Comparison of ENCODE assay signal across 2 cellular contexts in the genomic region with DNA sequence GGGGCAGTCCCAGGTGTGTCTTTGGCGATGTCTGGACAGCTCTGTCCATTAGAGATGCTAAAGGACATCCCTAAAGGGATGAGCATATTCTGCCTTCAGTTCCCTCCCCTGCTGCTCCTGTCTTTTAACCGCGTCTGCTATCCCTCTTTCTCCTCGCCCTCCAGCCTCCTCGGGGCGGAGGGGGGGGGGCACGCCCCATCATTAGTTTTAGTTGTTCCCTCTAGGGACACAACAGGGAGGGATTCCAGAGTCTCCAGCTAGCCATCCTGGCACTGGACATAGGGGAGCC.
TF ChIP-seq lines count a peak whose summit lies in the region.

No MANE protein-coding gene starts in this region.

TF ChIP-seq in GM23338, 12 proteins besides CTCF, POLR2A, EP300 and RAD21 (continued from another document):
- TF ChIP-seq, protein P1, sequence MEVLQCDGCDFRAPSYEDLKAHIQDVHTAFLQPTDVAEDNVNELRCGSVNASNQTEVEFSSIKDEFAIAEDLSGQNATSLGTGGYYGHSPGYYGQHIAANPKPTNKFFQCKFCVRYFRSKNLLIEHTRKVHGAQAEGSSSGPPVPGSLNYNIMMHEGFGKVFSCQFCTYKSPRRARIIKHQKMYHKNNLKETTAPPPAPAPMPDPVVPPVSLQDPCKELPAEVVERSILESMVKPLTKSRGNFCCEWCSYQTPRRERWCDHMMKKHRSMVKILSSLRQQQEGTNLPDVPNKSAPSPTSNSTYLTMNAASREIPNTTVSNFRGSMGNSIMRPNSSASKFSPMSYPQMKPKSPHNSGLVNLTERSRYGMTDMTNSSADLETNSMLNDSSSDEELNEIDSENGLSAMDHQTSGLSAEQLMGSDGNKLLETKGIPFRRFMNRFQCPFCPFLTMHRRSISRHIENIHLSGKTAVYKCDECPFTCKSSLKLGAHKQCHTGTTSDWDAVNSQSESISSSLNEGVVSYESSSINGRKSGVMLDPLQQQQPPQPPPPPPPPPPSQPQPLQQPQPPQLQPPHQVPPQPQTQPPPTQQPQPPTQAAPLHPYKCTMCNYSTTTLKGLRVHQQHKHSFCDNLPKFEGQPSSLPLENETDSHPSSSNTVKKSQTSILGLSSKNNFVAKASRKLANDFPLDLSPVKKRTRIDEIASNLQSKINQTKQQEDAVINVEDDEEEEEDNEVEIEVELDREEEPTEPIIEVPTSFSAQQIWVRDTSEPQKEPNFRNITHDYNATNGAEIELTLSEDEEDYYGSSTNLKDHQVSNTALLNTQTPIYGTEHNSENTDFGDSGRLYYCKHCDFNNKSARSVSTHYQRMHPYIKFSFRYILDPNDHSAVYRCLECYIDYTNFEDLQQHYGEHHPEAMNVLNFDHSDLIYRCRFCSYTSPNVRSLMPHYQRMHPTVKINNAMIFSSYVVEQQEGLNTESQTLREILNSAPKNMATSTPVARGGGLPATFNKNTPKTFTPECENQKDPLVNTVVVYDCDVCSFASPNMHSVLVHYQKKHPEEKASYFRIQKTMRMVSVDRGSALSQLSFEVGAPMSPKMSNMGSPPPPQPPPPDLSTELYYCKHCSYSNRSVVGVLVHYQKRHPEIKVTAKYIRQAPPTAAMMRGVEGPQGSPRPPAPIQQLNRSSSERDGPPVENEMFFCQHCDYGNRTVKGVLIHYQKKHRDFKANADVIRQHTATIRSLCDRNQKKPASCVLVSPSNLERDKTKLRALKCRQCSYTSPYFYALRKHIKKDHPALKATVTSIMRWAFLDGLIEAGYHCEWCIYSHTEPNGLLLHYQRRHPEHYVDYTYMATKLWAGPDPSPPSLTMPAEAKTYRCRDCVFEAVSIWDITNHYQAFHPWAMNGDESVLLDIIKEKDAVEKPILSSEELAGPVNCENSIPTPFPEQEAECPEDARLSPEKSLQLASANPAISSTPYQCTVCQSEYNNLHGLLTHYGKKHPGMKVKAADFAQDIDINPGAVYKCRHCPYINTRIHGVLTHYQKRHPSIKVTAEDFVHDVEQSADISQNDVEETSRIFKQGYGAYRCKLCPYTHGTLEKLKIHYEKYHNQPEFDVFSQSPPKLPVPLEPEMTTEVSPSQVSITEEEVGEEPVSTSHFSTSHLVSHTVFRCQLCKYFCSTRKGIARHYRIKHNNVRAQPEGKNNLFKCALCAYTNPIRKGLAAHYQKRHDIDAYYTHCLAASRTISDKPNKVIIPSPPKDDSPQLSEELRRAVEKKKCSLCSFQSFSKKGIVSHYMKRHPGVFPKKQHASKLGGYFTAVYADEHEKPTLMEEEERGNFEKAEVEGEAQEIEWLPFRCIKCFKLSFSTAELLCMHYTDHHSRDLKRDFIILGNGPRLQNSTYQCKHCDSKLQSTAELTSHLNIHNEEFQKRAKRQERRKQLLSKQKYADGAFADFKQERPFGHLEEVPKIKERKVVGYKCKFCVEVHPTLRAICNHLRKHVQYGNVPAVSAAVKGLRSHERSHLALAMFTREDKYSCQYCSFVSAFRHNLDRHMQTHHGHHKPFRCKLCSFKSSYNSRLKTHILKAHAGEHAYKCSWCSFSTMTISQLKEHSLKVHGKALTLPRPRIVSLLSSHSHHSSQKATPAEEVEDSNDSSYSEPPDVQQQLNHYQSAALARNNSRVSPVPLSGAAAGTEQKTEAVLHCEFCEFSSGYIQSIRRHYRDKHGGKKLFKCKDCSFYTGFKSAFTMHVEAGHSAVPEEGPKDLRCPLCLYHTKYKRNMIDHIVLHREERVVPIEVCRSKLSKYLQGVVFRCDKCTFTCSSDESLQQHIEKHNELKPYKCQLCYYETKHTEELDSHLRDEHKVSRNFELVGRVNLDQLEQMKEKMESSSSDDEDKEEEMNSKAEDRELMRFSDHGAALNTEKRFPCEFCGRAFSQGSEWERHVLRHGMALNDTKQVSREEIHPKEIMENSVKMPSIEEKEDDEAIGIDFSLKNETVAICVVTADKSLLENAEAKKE (CRISPR knock-in tag; IDR thresholded peaks at IDR 0.05), result no peak
- TF ChIP-seq, protein P2, sequence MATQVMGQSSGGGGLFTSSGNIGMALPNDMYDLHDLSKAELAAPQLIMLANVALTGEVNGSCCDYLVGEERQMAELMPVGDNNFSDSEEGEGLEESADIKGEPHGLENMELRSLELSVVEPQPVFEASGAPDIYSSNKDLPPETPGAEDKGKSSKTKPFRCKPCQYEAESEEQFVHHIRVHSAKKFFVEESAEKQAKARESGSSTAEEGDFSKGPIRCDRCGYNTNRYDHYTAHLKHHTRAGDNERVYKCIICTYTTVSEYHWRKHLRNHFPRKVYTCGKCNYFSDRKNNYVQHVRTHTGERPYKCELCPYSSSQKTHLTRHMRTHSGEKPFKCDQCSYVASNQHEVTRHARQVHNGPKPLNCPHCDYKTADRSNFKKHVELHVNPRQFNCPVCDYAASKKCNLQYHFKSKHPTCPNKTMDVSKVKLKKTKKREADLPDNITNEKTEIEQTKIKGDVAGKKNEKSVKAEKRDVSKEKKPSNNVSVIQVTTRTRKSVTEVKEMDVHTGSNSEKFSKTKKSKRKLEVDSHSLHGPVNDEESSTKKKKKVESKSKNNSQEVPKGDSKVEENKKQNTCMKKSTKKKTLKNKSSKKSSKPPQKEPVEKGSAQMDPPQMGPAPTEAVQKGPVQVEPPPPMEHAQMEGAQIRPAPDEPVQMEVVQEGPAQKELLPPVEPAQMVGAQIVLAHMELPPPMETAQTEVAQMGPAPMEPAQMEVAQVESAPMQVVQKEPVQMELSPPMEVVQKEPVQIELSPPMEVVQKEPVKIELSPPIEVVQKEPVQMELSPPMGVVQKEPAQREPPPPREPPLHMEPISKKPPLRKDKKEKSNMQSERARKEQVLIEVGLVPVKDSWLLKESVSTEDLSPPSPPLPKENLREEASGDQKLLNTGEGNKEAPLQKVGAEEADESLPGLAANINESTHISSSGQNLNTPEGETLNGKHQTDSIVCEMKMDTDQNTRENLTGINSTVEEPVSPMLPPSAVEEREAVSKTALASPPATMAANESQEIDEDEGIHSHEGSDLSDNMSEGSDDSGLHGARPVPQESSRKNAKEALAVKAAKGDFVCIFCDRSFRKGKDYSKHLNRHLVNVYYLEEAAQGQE (IDR thresholded peaks at IDR 0.05; ENCODE audit: unreplicated experiment), result no peak
- TF ChIP-seq NANOG (IDR thresholded peaks at IDR 0.05; ENCODE audit: borderline replicate concordance) (no peak), ZNF114 (CRISPR knock-in tag; IDR thresholded peaks at IDR 0.05) (no peak)
TF ChIP-seq in GM23338: peak in this region for 0.

TF ChIP-seq in WTC11, 78 proteins besides CTCF, POLR2A, EP300 and RAD21 (continued from another document):
- TF ChIP-seq, protein P3, sequence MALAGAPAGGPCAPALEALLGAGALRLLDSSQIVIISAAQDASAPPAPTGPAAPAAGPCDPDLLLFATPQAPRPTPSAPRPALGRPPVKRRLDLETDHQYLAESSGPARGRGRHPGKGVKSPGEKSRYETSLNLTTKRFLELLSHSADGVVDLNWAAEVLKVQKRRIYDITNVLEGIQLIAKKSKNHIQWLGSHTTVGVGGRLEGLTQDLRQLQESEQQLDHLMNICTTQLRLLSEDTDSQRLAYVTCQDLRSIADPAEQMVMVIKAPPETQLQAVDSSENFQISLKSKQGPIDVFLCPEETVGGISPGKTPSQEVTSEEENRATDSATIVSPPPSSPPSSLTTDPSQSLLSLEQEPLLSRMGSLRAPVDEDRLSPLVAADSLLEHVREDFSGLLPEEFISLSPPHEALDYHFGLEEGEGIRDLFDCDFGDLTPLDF (CRISPR knock-in tag; IDR thresholded peaks at IDR 0.05), result no peak
- TF ChIP-seq, protein P4, sequence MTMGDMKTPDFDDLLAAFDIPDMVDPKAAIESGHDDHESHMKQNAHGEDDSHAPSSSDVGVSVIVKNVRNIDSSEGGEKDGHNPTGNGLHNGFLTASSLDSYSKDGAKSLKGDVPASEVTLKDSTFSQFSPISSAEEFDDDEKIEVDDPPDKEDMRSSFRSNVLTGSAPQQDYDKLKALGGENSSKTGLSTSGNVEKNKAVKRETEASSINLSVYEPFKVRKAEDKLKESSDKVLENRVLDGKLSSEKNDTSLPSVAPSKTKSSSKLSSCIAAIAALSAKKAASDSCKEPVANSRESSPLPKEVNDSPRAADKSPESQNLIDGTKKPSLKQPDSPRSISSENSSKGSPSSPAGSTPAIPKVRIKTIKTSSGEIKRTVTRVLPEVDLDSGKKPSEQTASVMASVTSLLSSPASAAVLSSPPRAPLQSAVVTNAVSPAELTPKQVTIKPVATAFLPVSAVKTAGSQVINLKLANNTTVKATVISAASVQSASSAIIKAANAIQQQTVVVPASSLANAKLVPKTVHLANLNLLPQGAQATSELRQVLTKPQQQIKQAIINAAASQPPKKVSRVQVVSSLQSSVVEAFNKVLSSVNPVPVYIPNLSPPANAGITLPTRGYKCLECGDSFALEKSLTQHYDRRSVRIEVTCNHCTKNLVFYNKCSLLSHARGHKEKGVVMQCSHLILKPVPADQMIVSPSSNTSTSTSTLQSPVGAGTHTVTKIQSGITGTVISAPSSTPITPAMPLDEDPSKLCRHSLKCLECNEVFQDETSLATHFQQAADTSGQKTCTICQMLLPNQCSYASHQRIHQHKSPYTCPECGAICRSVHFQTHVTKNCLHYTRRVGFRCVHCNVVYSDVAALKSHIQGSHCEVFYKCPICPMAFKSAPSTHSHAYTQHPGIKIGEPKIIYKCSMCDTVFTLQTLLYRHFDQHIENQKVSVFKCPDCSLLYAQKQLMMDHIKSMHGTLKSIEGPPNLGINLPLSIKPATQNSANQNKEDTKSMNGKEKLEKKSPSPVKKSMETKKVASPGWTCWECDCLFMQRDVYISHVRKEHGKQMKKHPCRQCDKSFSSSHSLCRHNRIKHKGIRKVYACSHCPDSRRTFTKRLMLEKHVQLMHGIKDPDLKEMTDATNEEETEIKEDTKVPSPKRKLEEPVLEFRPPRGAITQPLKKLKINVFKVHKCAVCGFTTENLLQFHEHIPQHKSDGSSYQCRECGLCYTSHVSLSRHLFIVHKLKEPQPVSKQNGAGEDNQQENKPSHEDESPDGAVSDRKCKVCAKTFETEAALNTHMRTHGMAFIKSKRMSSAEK (CRISPR knock-in tag; IDR thresholded peaks at IDR 0.05; ENCODE audit: borderline replicate concordance), result no peak
- no peak for TF ChIP-seq SMAD4 (CRISPR knock-in tag; IDR thresholded peaks at IDR 0.05)
- TF ChIP-seq, protein P5, sequence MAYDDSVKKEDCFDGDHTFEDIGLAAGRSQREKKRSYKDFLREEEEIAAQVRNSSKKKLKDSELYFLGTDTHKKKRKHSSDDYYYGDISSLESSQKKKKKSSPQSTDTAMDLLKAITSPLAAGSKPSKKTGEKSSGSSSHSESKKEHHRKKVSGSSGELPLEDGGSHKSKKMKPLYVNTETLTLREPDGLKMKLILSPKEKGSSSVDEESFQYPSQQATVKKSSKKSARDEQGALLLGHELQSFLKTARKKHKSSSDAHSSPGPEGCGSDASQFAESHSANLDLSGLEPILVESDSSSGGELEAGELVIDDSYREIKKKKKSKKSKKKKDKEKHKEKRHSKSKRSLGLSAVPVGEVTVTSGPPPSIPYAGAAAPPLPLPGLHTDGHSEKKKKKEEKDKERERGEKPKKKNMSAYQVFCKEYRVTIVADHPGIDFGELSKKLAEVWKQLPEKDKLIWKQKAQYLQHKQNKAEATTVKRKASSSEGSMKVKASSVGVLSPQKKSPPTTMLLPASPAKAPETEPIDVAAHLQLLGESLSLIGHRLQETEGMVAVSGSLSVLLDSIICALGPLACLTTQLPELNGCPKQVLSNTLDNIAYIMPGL (CRISPR knock-in tag; IDR thresholded peaks at IDR 0.05), result no peak
- TF ChIP-seq ZNF317 (CRISPR knock-in tag; IDR thresholded peaks at IDR 0.05; ENCODE audit: borderline replicate concordance, low read depth), result no peak
- TF ChIP-seq CREM (CRISPR knock-in tag; IDR thresholded peaks at IDR 0.05), result no peak
- TF ChIP-seq, protein P6, sequence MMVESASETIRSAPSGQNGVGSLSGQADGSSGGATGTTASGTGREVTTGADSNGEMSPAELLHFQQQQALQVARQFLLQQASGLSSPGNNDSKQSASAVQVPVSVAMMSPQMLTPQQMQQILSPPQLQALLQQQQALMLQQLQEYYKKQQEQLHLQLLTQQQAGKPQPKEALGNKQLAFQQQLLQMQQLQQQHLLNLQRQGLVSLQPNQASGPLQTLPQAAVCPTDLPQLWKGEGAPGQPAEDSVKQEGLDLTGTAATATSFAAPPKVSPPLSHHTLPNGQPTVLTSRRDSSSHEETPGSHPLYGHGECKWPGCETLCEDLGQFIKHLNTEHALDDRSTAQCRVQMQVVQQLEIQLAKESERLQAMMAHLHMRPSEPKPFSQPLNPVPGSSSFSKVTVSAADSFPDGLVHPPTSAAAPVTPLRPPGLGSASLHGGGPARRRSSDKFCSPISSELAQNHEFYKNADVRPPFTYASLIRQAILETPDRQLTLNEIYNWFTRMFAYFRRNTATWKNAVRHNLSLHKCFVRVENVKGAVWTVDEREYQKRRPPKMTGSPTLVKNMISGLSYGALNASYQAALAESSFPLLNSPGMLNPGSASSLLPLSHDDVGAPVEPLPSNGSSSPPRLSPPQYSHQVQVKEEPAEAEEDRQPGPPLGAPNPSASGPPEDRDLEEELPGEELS (CRISPR knock-in tag; IDR thresholded peaks at IDR 0.05), result no peak
- no peak for TF ChIP-seq ZNF263 (CRISPR knock-in tag; IDR thresholded peaks at IDR 0.05; ENCODE audit: low read depth)
- TF ChIP-seq FOXK1 (CRISPR knock-in tag; IDR thresholded peaks at IDR 0.05), result no peak
- TF ChIP-seq NR1H2 (CRISPR knock-in tag; IDR thresholded peaks at IDR 0.05), result no peak
- no peak for TF ChIP-seq NR3C1 (CRISPR knock-in tag; conservative IDR thresholded peaks at IDR 0.05; ENCODE audit: low read depth)
- no peak for TF ChIP-seq ZNF396 (CRISPR knock-in tag; IDR thresholded peaks at IDR 0.05; ENCODE audit: borderline replicate concordance)
